ENCODE assay signal across 1 cellular context in genomic region chr12:89702503-89702902, GRCh38.
TF ChIP-seq lines count a peak whose summit lies in the region.

No MANE protein-coding gene starts in this region.

TF ChIP-seq in GM12878, 131 proteins besides CTCF, POLR2A, EP300 and RAD21 (continued from another document):
- no peak for TF ChIP-seq IRF5 (IDR thresholded peaks at IDR 0.05; ENCODE audit: borderline replicate concordance)
